In genomic region chr14:75127903-75128595, GRCh38 we compare ENCODE assay signal across 9 cellular contexts. TPM values are rescaled to one million over a fixed set of nuclear protein-coding genes. Genes with fewer than 3 reads are reported as not detected.
DNase-seq lines count a peak whose midpoint lies in the region; FAIRE-seq and TF ChIP-seq lines count a peak whose summit lies in the region.
"Had no signal": no experiment of that assay in that cellular context is flagged by ENCODE, and none has a peak within 500 bp of the region (broad histone marks: within the 10 kb centered on the region; RNA-seq: fewer than 3 reads in every experiment).

No MANE protein-coding gene starts in this region.

- H3K27ac ChIP-seq in breast epithelium = peak overlapping the region; percentile 96 to 97
- no peak overlapping the region for H3K27ac ChIP-seq in muscle layer of duodenum (ENCODE audit: low read length)

- no peaks in the 10 kb centered on the region for H3K27me3 ChIP-seq in breast epithelium
- H3K27me3 ChIP-seq in muscle layer of duodenum (ENCODE audit: low read depth, low read length) = no peaks in the 10 kb centered on the region

- peaks cover 0 to 18% of the 10 kb centered on the region in 2 donors for H3K4me1 ChIP-seq in breast epithelium
- H3K4me1 ChIP-seq in muscle layer of duodenum (ENCODE audit: control insufficient read depth in 1 of 2, insufficient read depth in 2 of 2, low read length in 2 of 2) = peaks cover 8 to 29% of the 10 kb centered on the region in 2 donors

- FAIRE-seq in HTR-8/SVneo (lab: Jason Lieb, UNC) = peak; percentile 49

- TF ChIP-seq CTCF in AG10803 (conservative IDR thresholded peaks at IDR 0.05; ENCODE audit: low read length) = no peak
- TF ChIP-seq CTCF in breast epithelium (IDR thresholded peaks at IDR 0.05) = no peak

- H3K9me3 ChIP-seq in breast epithelium (no peaks in the 10 kb centered on the region), muscle layer of duodenum (ENCODE audit: control insufficient read depth in 1 of 2, low read length in 2 of 2) (no peaks in the 10 kb centered on the region)

- no peak for DNase-seq in AG10803 (ENCODE audit: low read depth)
- no peak for DNase-seq in HTR-8/SVneo (ENCODE audit: insufficient read length, low spot score)
- DNase-seq in breast epithelium (ENCODE audit: low spot score in 2 of 2) = no peak
- DNase-seq in NCI-H510A (lab: John Stamatoyannopoulos, UW) = no peak
- no peak for DNase-seq in H4 (ENCODE audit: low spot score)
- no peak for DNase-seq in glomerular visceral epithelial cell (ENCODE audit: extremely low spot score)
- no peak for DNase-seq in CD1c-positive myeloid dendritic cell (ENCODE audit: extremely low spot score)
- DNase-seq: NCI-H446 had no signal

- H3K36me3 ChIP-seq in breast epithelium (no peaks in the 10 kb centered on the region), muscle layer of duodenum (ENCODE audit: control insufficient read depth in 1 of 2, insufficient read depth in 2 of 2, low read length in 2 of 2) (peaks cover 6 to 7% of the 10 kb centered on the region in 2 donors)

- intact Hi-C loops in breast epithelium (cut with DNase I; ENCODE audit: low total_unique reads) = no loop called here

- TF ChIP-seq POLR2A in breast epithelium (IDR thresholded peaks at IDR 0.05) = no peak

- peak overlapping the region; percentile 80 for H3K4me3 ChIP-seq in AG10803 (ENCODE audit: low read length)
- peak overlapping the region; percentile 63 to 98 (median 83) for H3K4me3 ChIP-seq in breast epithelium
- peak overlapping the region; percentile 24 to 75 for H3K4me3 ChIP-seq in muscle layer of duodenum (ENCODE audit: low read depth in 1 of 2, low read length in 2 of 2)

RNA-seq across cellular contexts. Expression of gene NEK9, which starts 1.2 kb away (rescaled TPM):
- 10 to 100 TPM; 52.1 to 79.2 (median 71.8) TPM for total RNA-seq in breast epithelium
- 0.06 and 0.12 TPM in 2 replicates for total RNA-seq in H4 (2014; rRNA removed; shearing (Covaris generic))

RNA-seq across cellular contexts. Expression of gene TMED10, which starts 48.4 kb away (rescaled TPM):
- total RNA-seq in breast epithelium = 100 to 1,000 TPM; 263 to 443 (median 285) TPM
- total RNA-seq in H4 (2014; rRNA removed; shearing (Covaris generic)) = 364 and 433 TPM in 2 replicates

RNA-seq across cellular contexts. Expression of gene ZC2HC1C, which starts 58.6 kb away (rescaled TPM):
- 1 to 10 TPM in 2 of 3 donors, under 1 TPM in 1; 0.96 to 3.2 (median 2.6) TPM for total RNA-seq in breast epithelium
- 0.21 and 2.7 TPM in 2 replicates for total RNA-seq in H4 (2014; rRNA removed; shearing (Covaris generic))

Comparison
In these comparisons a context has a peak if more than half of its experiments do, and no peak if none do; other contexts are left out.
1. RNA of gene NEK9, which starts 1.2 kb away (total RNA-seq): 52.1 to 79.2 TPM in breast epithelium; 0.06 to 0.12 TPM in H4; every median in the first group is over 10 times any median in the second.
2. Peak in every context shown above with its lines, with median percentiles within 50 percentile points of each other: H3K4me3 ChIP-seq.